ENCODE assay signal across 17 cellular contexts in genomic region chr7:101240226-101241014, GRCh38. TPM values are rescaled to one million over a fixed set of nuclear protein-coding genes. Genes with fewer than 3 reads are reported as not detected.
DNase-seq lines count a peak whose midpoint lies in the region; ATAC-seq and TF ChIP-seq lines count a peak whose summit lies in the region.
"Had no signal": no experiment of that assay in that cellular context is flagged by ENCODE, and none has a peak within 500 bp of the region (broad histone marks: within the 10 kb centered on the region; RNA-seq: fewer than 3 reads in every experiment).

No MANE protein-coding gene starts in this region.

- no peaks in the 10 kb centered on the region for H3K27me3 Mint-ChIP-seq in MCF 10A (ENCODE audit: insufficient read depth, unreplicated experiment)
- H3K27me3 Mint-ChIP-seq in WTC11 (ENCODE audit: low read depth), result no peaks in the 10 kb centered on the region
- H3K27me3 Mint-ChIP-seq in H9 (ENCODE audit: low read depth), result no peaks in the 10 kb centered on the region
- H3K27me3 Mint-ChIP-seq: CD4-positive, alpha-beta T cell had no signal

- no peak overlapping the region for H4K8ac ChIP-seq in H9 (replicated peaks; ENCODE audit: insufficient read length, low read depth, low read length)

- no peak overlapping the region for H3K14ac ChIP-seq in H9 (ENCODE audit: insufficient read depth, low read length)

- H3K27ac ChIP-seq in mammary epithelial cell (ENCODE audit: insufficient read depth, low read depth, low read length) (no peak overlapping the region), lower lobe of right lung (peak overlapping the region; percentile 79), suprapubic skin (peak overlapping the region; percentile 18), H9 (ENCODE audit: insufficient read length, low read depth, low read length) (no peak overlapping the region)

- H3K23me2 ChIP-seq in H9 (ENCODE audit: insufficient read length, low read depth, low read length, poor library complexity, severe bottlenecking), result peaks cover 8% of the 10 kb centered on the region

- H3K4me1 ChIP-seq in mammary epithelial cell (ENCODE audit: insufficient read depth, low read length) (peaks cover 25% of the 10 kb centered on the region), lower lobe of right lung (peaks cover 67% of the 10 kb centered on the region), suprapubic skin (peaks cover 56% of the 10 kb centered on the region), H9 (ENCODE audit: insufficient read depth, low read length) (no peaks in the 10 kb centered on the region)

- no peak overlapping the region for H4K5ac ChIP-seq in H9 (ENCODE audit: insufficient read length, low read depth, low read length)

- no peaks in the 10 kb centered on the region for H3K79me1 ChIP-seq in H9 (ENCODE audit: insufficient read depth, low read depth, low read length, poor library complexity, severe bottlenecking)

- intact Hi-C loops in MCF 10A (cut with micrococcal nuclease), result loop anchor here (5.0 kb wide), 1 partner anchor 42 kb away; no protein-coding TSS in a partner anchor
- intact Hi-C loops in mammary epithelial cell (cut with micrococcal nuclease), result no loop called here
- intact Hi-C loops in lower lobe of right lung (cut with DNase I), result no loop called here

- H3K36me3 ChIP-seq in mammary epithelial cell (ENCODE audit: insufficient read depth, low read length) (peaks cover 2% of the 10 kb centered on the region), lower lobe of right lung (peaks cover 59% of the 10 kb centered on the region), suprapubic skin (peaks cover 44% of the 10 kb centered on the region)

- BruUV-seq in MCF 10A (replicated peaks; lab: Mats Ljungman, UMichigan) (no TSS peak), mammary epithelial cell (replicated peaks; lab: Mats Ljungman, UMichigan) (no TSS peak)

- no peak overlapping the region for H2BK5ac ChIP-seq in H9 (ENCODE audit: insufficient read length, low read length)

- H3K27me3 ChIP-seq in mammary epithelial cell (ENCODE audit: insufficient read depth, low read length) (no peaks in the 10 kb centered on the region), lower lobe of right lung (ENCODE audit: low read depth) (no peaks in the 10 kb centered on the region), suprapubic skin (no peaks in the 10 kb centered on the region), H9 (ENCODE audit: insufficient read depth, low read length) (no peaks in the 10 kb centered on the region)

- POLR2A ChIA-PET in MCF 10A (lab: Yijun Ruan, JAX) (interaction anchor here (1.1 kb wide), 1 partner anchor 23 kb away, joined by 5 read pairs; the partner anchor contains the start of genes PLOD3 and ZNHIT1), WTC11 (lab: Charles Lee) (no interaction called here)

- H3K4me3 Mint-ChIP-seq in MCF 10A (ENCODE audit: unreplicated experiment) (no peak overlapping the region), WTC11 (no peak overlapping the region), H9 (no peak overlapping the region)
- H3K4me3 Mint-ChIP-seq: CD4-positive, alpha-beta T cell; HFFc6 had no signal

- H2BK20ac ChIP-seq in H9 (ENCODE audit: low read depth, low read length, poor library complexity, severe bottlenecking), result no peak overlapping the region

- no peak for DNase-seq in MCF 10A (ENCODE audit: unreplicated experiment)
- DNase-seq in mammary epithelial cell, result no peak
- no peak for DNase-seq in WTC11 (ENCODE audit: low spot score)
- DNase-seq in lower lobe of right lung, result no peak
- no peak for DNase-seq in suprapubic skin (ENCODE audit: low spot score in 2 of 2)
- DNase-seq in H9, result no peak
- DNase-seq in GM13976 (ENCODE audit: low spot score), result no peak
- DNase-seq: amygdala; CD4-positive, alpha-beta T cell; foreskin fibroblast; HFFc6; NCI-H1417 treated with DMSO at 0.1 percent for 48 hours had no signal

- TF ChIP-seq CTCF in MCF 10A (IDR thresholded peaks at IDR 0.05; ENCODE audit: unreplicated experiment), result no peak
- no peak for TF ChIP-seq CTCF in mammary epithelial cell (conservative IDR thresholded peaks at IDR 0.05 in 1 of 2, IDR thresholded peaks at IDR 0.05 in 1 of 2; ENCODE audit: extremely low read depth in 1 of 2, insufficient read depth in 1 of 2, low read depth in 1 of 2, low read length in 2 of 2)
- no peak for TF ChIP-seq CTCF in WTC11 (IDR thresholded peaks at IDR 0.05)
- TF ChIP-seq CTCF in lower lobe of right lung (IDR thresholded peaks at IDR 0.05), result no peak
- TF ChIP-seq CTCF in suprapubic skin (IDR thresholded peaks at IDR 0.05), result no peak
- TF ChIP-seq CTCF in H9 (conservative IDR thresholded peaks at IDR 0.05), result no peak
- TF ChIP-seq CTCF in GM13976 (IDR thresholded peaks at IDR 0.05; ENCODE audit: borderline replicate concordance, control extremely low read depth, extremely low read depth, insufficient read depth, missing control alignments), result no peak

- 87% methylated on average over 22 of the region's 32 CpGs for WGBS in mammary epithelial cell (ENCODE audit: low coverage, missing lambda C conversion rate)
- 91% methylated on average over 32 of the region's 32 CpGs for WGBS in suprapubic skin
- WGBS in H9 (ENCODE audit: extremely low coverage, insufficient read length, low lambda C conversion rate), result no CpG with 5 or more reads among the region's 32 CpGs

- H3K4me1 Mint-ChIP-seq in MCF 10A (ENCODE audit: insufficient read depth, unreplicated experiment) (no peaks in the 10 kb centered on the region), WTC11 (peaks cover 25% of the 10 kb centered on the region), H9 (peaks cover 14 to 28% of the 10 kb centered on the region in 2 experiments)

- ATAC-seq in WTC11 (no peak), lower lobe of right lung (no peak), GM18873 (IDR thresholded peaks at IDR 0.05; ENCODE audit: low FRiP score, unreplicated experiment) (no peak)
- ATAC-seq: Panc1 had no signal

- peaks cover 36% of the 10 kb centered on the region for H3K79me2 ChIP-seq in mammary epithelial cell (ENCODE audit: insufficient read depth, low read length)
- no peaks in the 10 kb centered on the region for H3K79me2 ChIP-seq in H9 (ENCODE audit: insufficient read depth, low read length)

- H3K4me3 ChIP-seq in mammary epithelial cell (replicated peaks in 1 of 3; ENCODE audit: insufficient read depth in 1 of 3, low read depth in 2 of 3, low read length in 3 of 3), result no peak overlapping the region
- no peak overlapping the region for H3K4me3 ChIP-seq in lower lobe of right lung
- H3K4me3 ChIP-seq in suprapubic skin, result no peak overlapping the region

- H4K91ac ChIP-seq in H9 (ENCODE audit: insufficient read length, low read depth, low read length), result no peak overlapping the region

- in situ Hi-C loops in mammary epithelial cell (cut with MboI; ENCODE audit: low sequenced_read_pairs in 2 of 2), result no loop called here
- in situ Hi-C loops in GM13976 (cut with MboI; ENCODE audit: low sequenced_read_pairs, unreplicated experiment), result no loop called here

- H4K20me1 ChIP-seq in mammary epithelial cell (ENCODE audit: insufficient read depth, low read length) (no peaks in the 10 kb centered on the region), H9 (ENCODE audit: control insufficient read depth, insufficient read depth, insufficient read length) (peaks cover 4% of the 10 kb centered on the region)

- H2AFZ ChIP-seq in mammary epithelial cell (ENCODE audit: low read depth, low read length) (no peak overlapping the region), H9 (ENCODE audit: low read length) (no peak overlapping the region)

- H3K4me2 ChIP-seq in mammary epithelial cell (ENCODE audit: insufficient read depth, low read depth, low read length), result no peak overlapping the region
- no peak overlapping the region for H3K4me2 ChIP-seq in H9 (ENCODE audit: insufficient read depth, insufficient read length, low read length)

- H2BK12ac ChIP-seq in H9 (ENCODE audit: insufficient read length, low read depth, low read length), result no peak overlapping the region

- no peak overlapping the region for H3K4ac ChIP-seq in H9 (ENCODE audit: low read depth, low read length)

- H3K36me3 Mint-ChIP-seq in MCF 10A (ENCODE audit: insufficient read depth, unreplicated experiment) (peaks cover 30% of the 10 kb centered on the region), WTC11 (peaks cover 4% of the 10 kb centered on the region; the same call in 1 of the 2 replicates), H9 (ENCODE audit: insufficient read depth in 1 of 3, low read depth in 3 of 3) (peaks cover 3 to 29% (median 4%) of the 10 kb centered on the region in 3 experiments; a peak in 5 of 7 replicates)

- dilution Hi-C loops in mammary epithelial cell (cut with HindIII; ENCODE audit: low sequenced_read_pairs), result no loop called here

- no peak overlapping the region for H3K23ac ChIP-seq in H9 (ENCODE audit: insufficient read length, low read depth, low read length)

- TF ChIP-seq POLR2A in suprapubic skin (IDR thresholded peaks at IDR 0.05), result no peak

- H2BK15ac ChIP-seq in H9 (ENCODE audit: low read depth, low read length), result no peak overlapping the region

- no peak for TF ChIP-seq EP300 in suprapubic skin (IDR thresholded peaks at IDR 0.05)

- H2BK120ac ChIP-seq in H9 (ENCODE audit: low read depth, low read length, poor library complexity, severe bottlenecking), result no peak overlapping the region

- H3K9me3 Mint-ChIP-seq in MCF 10A (ENCODE audit: unreplicated experiment) (no peaks in the 10 kb centered on the region), WTC11 (no peaks in the 10 kb centered on the region), H9 (no peaks in the 10 kb centered on the region)
- H3K9me3 Mint-ChIP-seq: activated T-helper 2 cell treated with anti-CD3 and anti-CD28 coated beads, Interferon-gamma antibody, Interleukin-2, Interleukin-4, amounts not matched to agents 10 μg/mL and 5 μg/mL and 100 μg/mL, durations not matched to agents 14 hours and 24 hours and 36 hours; CD4-positive, alpha-beta T cell; HFFc6 had no signal

- H3K9me3 ChIP-seq in mammary epithelial cell (replicated peaks; ENCODE audit: insufficient read depth, low read length) (no peaks in the 10 kb centered on the region), lower lobe of right lung (no peaks in the 10 kb centered on the region), suprapubic skin (no peaks in the 10 kb centered on the region), H9 (ENCODE audit: control insufficient read depth, low read depth, low read length) (no peaks in the 10 kb centered on the region)

- CTCF ChIA-PET in MCF 10A (lab: Yijun Ruan, JAX) (interaction anchor here (0.9 to 1.1 kb wide), 2 partner anchors 23 to 42 kb away, joined by 3 to 4 read pairs; partner anchors contain the start of genes PLOD3 and ZNHIT1), mammary epithelial cell (lab: Charles Lee; ENCODE audit: low non-redundant PET) (no interaction called here), WTC11 (lab: Charles Lee) (interaction anchor here (1.5 kb wide), 1 partner anchor 23 kb away, joined by 5 read pairs; the partner anchor contains the start of genes PLOD3 and ZNHIT1)

- no peak overlapping the region for H2AK5ac ChIP-seq in H9 (ENCODE audit: insufficient read length, low read length)

- H3K27ac Mint-ChIP-seq in MCF 10A (ENCODE audit: low read depth, unreplicated experiment) (peak overlapping the region; percentile 54), WTC11 (peak overlapping the region; percentile 84), H9 (0 out of 7 replicates have a peak overlapping the region, but pooled peaks of 1 of the 3 experiments have one; percentile 74)
- H3K27ac Mint-ChIP-seq: activated T-helper 2 cell treated with anti-CD3 and anti-CD28 coated beads, Interferon-gamma antibody, Interleukin-2, Interleukin-4, amounts not matched to agents 10 μg/mL and 5 μg/mL and 100 μg/mL, durations not matched to agents 14 hours and 24 hours and 36 hours; CD4-positive, alpha-beta T cell; HFFc6 had no signal

- H3T11ph ChIP-seq in H9 (ENCODE audit: low read length), result no peak overlapping the region

- no peak overlapping the region for H3K56ac ChIP-seq in H9 (ENCODE audit: insufficient read length, low read depth, low read length)

- no peak overlapping the region for H3K9ac ChIP-seq in mammary epithelial cell (ENCODE audit: insufficient read depth, low read length)
- no peak overlapping the region for H3K9ac ChIP-seq in H9 (ENCODE audit: extremely low read depth, insufficient read length, low read length)

- H3K18ac ChIP-seq in H9 (ENCODE audit: insufficient read length, low read depth, low read length), result no peak overlapping the region

RNA-seq across cellular contexts. Expression of gene CLDN15, which starts 2.8 kb away (rescaled TPM):
- total RNA-seq in MCF 10A (2022), result 8.5 and 17.1 TPM in 2 replicates
- 1 to 10 TPM; 3.0 to 6.6 TPM for total RNA-seq in mammary epithelial cell
- 2.6 TPM for polyA plus RNA-seq in mammary epithelial cell
- not detected for polyA minus RNA-seq in mammary epithelial cell
- total RNA-seq in WTC11 (2021), result 5.9 to 6.9 TPM (median 6.5 TPM) in 3 replicates
- total RNA-seq in lower lobe of right lung, result 11.1 TPM
- total RNA-seq in suprapubic skin, result 10 to 100 TPM in 3 of 4 donors, 1 to 10 TPM in 1; 6.7 to 19.8 (median 12.5) TPM
- 9.7 and 11.4 TPM in 2 replicates for total RNA-seq in H9 (2021)

RNA-seq across cellular contexts. Expression of gene FIS1, which starts 4.5 kb away (rescaled TPM):
- total RNA-seq in MCF 10A (2022), result 213 and 221 TPM in 2 replicates
- 100 to 1,000 TPM; 106 to 160 TPM for total RNA-seq in mammary epithelial cell
- polyA plus RNA-seq in mammary epithelial cell, result 343 TPM
- 81.8 TPM for polyA minus RNA-seq in mammary epithelial cell
- 121 to 123 TPM (median 122 TPM) in 3 replicates for total RNA-seq in WTC11 (2021)
- 133 TPM for total RNA-seq in lower lobe of right lung
- total RNA-seq in suprapubic skin, result 100 to 1,000 TPM; 118 to 223 (median 198) TPM
- total RNA-seq in H9 (2021), result 121 and 124 TPM in 2 replicates

RNA-seq across cellular contexts. Expression of gene ZNHIT1, which starts 22.5 kb away (rescaled TPM):
- total RNA-seq in MCF 10A (2022), result 63.9 and 70.9 TPM in 2 replicates
- 10 to 100 TPM; 61.3 to 70.2 TPM for total RNA-seq in mammary epithelial cell
- 52.5 TPM for polyA plus RNA-seq in mammary epithelial cell
- 61.9 TPM for polyA minus RNA-seq in mammary epithelial cell
- 61.9 to 63.9 TPM (median 62.8 TPM) in 3 replicates for total RNA-seq in WTC11 (2021)
- 55.4 TPM for total RNA-seq in lower lobe of right lung
- 10 to 100 TPM; 43.8 to 73.4 (median 66.9) TPM for total RNA-seq in suprapubic skin
- 52.7 and 53.4 TPM in 2 replicates for total RNA-seq in H9 (2021)

RNA-seq across cellular contexts. Expression of gene PLOD3, which starts 23.0 kb away (rescaled TPM):
- total RNA-seq in MCF 10A (2022) (125 and 134 TPM in 2 replicates), mammary epithelial cell (100 to 1,000 TPM in 1 of 2 donors, 10 to 100 TPM in 1; 84.9 to 133 TPM), WTC11 (2021) (45.3 to 48.3 TPM (median 48.1 TPM) in 3 replicates), lower lobe of right lung (87.9 TPM), suprapubic skin (10 to 100 TPM; 15.7 to 30.4 (median 22.7) TPM), H9 (2021) (70.5 and 74.5 TPM in 2 replicates)
- 112 TPM for polyA plus RNA-seq in mammary epithelial cell
- 152 TPM for polyA minus RNA-seq in mammary epithelial cell

RNA-seq across cellular contexts. Expression of gene MOGAT3, which starts 39.6 kb away (rescaled TPM):
- total RNA-seq in MCF 10A (2022) (not detected in 2 replicates), mammary epithelial cell (not detected), WTC11 (2021) (0.81 to 0.92 TPM (median 0.82 TPM) in 3 replicates), lower lobe of right lung (not detected), suprapubic skin (not detected), H9 (2021) (0.11 and 0.15 TPM in 2 replicates)
- not detected for polyA plus RNA-seq in mammary epithelial cell
- polyA minus RNA-seq in mammary epithelial cell, result not detected
- total RNA-seq: A673; activated T-helper 2 cell treated with anti-CD3 and anti-CD28 coated beads, Interferon-gamma antibody, Interleukin-2, Interleukin-4, amounts not matched to agents 10 μg/mL and 5 μg/mL and 100 μg/mL, durations not matched to agents 14 hours and 24 hours and 36 hours; HFFc6; pulmonary artery endothelial cell had no signal

Comparison
In these comparisons a context has a peak if more than half of its experiments do, and no peak if none do; other contexts are left out.
1. H3K27ac ChIP-seq: peak in lower lobe of right lung (single experiment) and suprapubic skin (single experiment); none in mammary epithelial cell (single experiment) and H9 (single experiment).